ENCODE assay signal across 1 cellular context in genomic region chr17:78573955-78574354, GRCh38.
TF ChIP-seq lines count a peak whose summit lies in the region.

No MANE protein-coding gene starts in this region.

TF ChIP-seq in HepG2, 621 proteins besides CTCF, POLR2A, EP300 and RAD21 (continued from another document):
- TF ChIP-seq EZH2 (conservative IDR thresholded peaks at IDR 0.05; ENCODE audit: low read depth, low read length) = no peak
- TF ChIP-seq STAG1 (CRISPR knock-in tag; IDR thresholded peaks at IDR 0.05) = peak; percentile 61
